In the genomic region with DNA sequence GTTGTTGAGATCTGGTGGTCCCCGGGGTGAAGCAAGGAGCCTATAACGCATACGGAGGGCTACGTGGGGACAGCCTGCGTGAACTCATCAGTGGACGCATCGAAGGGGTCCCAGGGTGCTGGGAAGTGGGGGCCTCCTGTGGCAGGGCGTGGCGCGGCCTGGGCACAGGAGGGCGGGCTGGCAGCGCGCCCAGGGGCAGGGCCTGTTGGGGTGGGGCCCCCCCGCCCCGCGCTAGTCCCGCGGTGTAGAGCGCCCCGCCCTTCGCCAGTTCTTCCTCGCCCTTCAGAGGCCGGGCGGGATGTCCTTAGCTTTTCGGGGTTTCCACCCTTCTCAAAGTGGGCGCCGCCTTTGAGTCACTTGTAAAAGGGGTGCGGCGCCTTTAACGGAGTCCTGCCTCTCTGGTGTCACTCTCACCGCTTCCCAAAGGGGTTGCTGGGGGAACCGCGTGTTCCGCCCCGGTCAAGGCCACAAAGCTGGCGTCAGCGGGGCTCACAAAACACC, we compare ENCODE assay signal across 8 cellular contexts. TPM values are rescaled to one million over a fixed set of nuclear protein-coding genes. Genes with fewer than 3 reads are reported as not detected.
DNase-seq lines count a peak whose midpoint lies in the region; ATAC-seq and TF ChIP-seq lines count a peak whose summit lies in the region.

No MANE protein-coding gene starts in this region.

- H3K27ac Mint-ChIP-seq in natural killer cell treated with Interleukin-12 subunit alpha and Interleukin-12 subunit beta and Interleukin-15 and Interleukin-18, amount 100 ng/mL, for 72 hours, result peak overlapping the region; percentile 63 to 69

- intact Hi-C loops in tibial artery (cut with DNase I; ENCODE audit: low total_unique reads), result no loop called here

- H3K27ac ChIP-seq in tibial artery, result peak overlapping the region; percentile 94 to 97

- TF ChIP-seq CTCF in tibial artery (IDR thresholded peaks at IDR 0.05), result no peak

- H3K36me3 Mint-ChIP-seq in natural killer cell treated with Interleukin-12 subunit alpha and Interleukin-12 subunit beta and Interleukin-15 and Interleukin-18, amount 100 ng/mL, for 72 hours, result no peaks in the 10 kb centered on the region

- H3K27me3 Mint-ChIP-seq in natural killer cell treated with Interleukin-12 subunit alpha and Interleukin-12 subunit beta and Interleukin-15 and Interleukin-18, amount 100 ng/mL, for 72 hours, result no peaks in the 10 kb centered on the region

- H3K4me3 ChIP-seq in tibial artery, result peak overlapping the region; percentile 84 to 87

- peak; percentile 46 for TF ChIP-seq POLR2A in erythroblast (IDR thresholded peaks at IDR 0.05; ENCODE audit: low read length)

- H3K27me3 ChIP-seq in tibial artery, result no peaks in the 10 kb centered on the region

- ATAC-seq in GM18861 (IDR thresholded peaks at IDR 0.05; ENCODE audit: unreplicated experiment) (peak; percentile 70), HG03103 (IDR thresholded peaks at IDR 0.05; ENCODE audit: low read depth, unreplicated experiment) (peak; percentile 50)
- ATAC-seq in natural killer cell treated with Interleukin-12 subunit alpha and Interleukin-12 subunit beta and Interleukin-15 and Interleukin-18, amount 100 ng/mL, for 72 hours, result peak; percentile 86 to 88

- no peaks in the 10 kb centered on the region for H3K9me3 ChIP-seq in tibial artery

- peaks cover 0 to 23% (median 9%) of the 10 kb centered on the region in 4 donors for H3K4me1 ChIP-seq in tibial artery

- DNase-seq in A172 (ENCODE audit: low spot score) (peak; percentile 77), NCI-H69 (lab: John Stamatoyannopoulos, UW) (peak; percentile 83), erythroblast (lab: John Stamatoyannopoulos, UW) (peak; percentile 91 to 92), tibial artery (peak; percentile 77 to 87)
- DNase-seq in activated CD8-positive, alpha-beta memory T cell treated with anti-CD3 and anti-CD28 coated beads, Interleukin-2, amount 50 U/mL, for 4 hours, result peak; percentile 67
- peak; percentile 72 for DNase-seq in natural killer cell treated with Interleukin-12 subunit alpha and Interleukin-12 subunit beta and Interleukin-15 and Interleukin-18, amount 100 ng/mL, for 72 hours (ENCODE audit: low spot score)

- peak overlapping the region; percentile 84 for H3K4me3 Mint-ChIP-seq in natural killer cell treated with Interleukin-12 subunit alpha and Interleukin-12 subunit beta and Interleukin-15 and Interleukin-18, amount 100 ng/mL, for 72 hours

- no peaks in the 10 kb centered on the region for H3K9me3 Mint-ChIP-seq in natural killer cell treated with Interleukin-12 subunit alpha and Interleukin-12 subunit beta and Interleukin-15 and Interleukin-18, amount 100 ng/mL, for 72 hours

- peaks cover 7 to 22% of the 10 kb centered on the region in 2 donors for H3K4me1 Mint-ChIP-seq in natural killer cell treated with Interleukin-12 subunit alpha and Interleukin-12 subunit beta and Interleukin-15 and Interleukin-18, amount 100 ng/mL, for 72 hours (ENCODE audit: low read depth in 2 of 2)

- peaks cover 0 to 25% (median 18%) of the 10 kb centered on the region in 3 donors for H3K36me3 ChIP-seq in tibial artery

RNA-seq across cellular contexts. Expression of a gene that starts 0.6 kb away (rescaled TPM):
- 70.3 and 80.8 TPM in 2 replicates for total RNA-seq in A172 (2014; rRNA removed; shearing (Covaris generic))
- 10 to 100 TPM; 50.6 to 54.0 TPM for total RNA-seq in natural killer cell treated with Interleukin-12 subunit alpha and Interleukin-12 subunit beta and Interleukin-15 and Interleukin-18, amount 100 ng/mL, for 72 hours

RNA-seq across cellular contexts. Expression of a gene that starts 9.8 kb away (rescaled TPM):
- total RNA-seq in A172 (2014; rRNA removed; shearing (Covaris generic)), result 0.36 and 1.8 TPM in 2 replicates
- total RNA-seq in natural killer cell treated with Interleukin-12 subunit alpha and Interleukin-12 subunit beta and Interleukin-15 and Interleukin-18, amount 100 ng/mL, for 72 hours, result 1 to 10 TPM; 1.2 to 1.3 TPM

RNA-seq across cellular contexts. Expression of a gene that starts 13.8 kb away (rescaled TPM):
- 2.8 and 2.9 TPM in 2 replicates for total RNA-seq in A172 (2014; rRNA removed; shearing (Covaris generic))
- total RNA-seq in natural killer cell treated with Interleukin-12 subunit alpha and Interleukin-12 subunit beta and Interleukin-15 and Interleukin-18, amount 100 ng/mL, for 72 hours, result 10 to 100 TPM; 13.1 to 16.0 TPM

RNA-seq across cellular contexts. Expression of a gene that starts 27.7 kb away (rescaled TPM):
- 0.05 and 0.48 TPM in 2 replicates for total RNA-seq in A172 (2014; rRNA removed; shearing (Covaris generic))
- 1 to 10 TPM in 1 of 2 donors, under 1 TPM in 1; 0.84 to 1.7 TPM for total RNA-seq in natural killer cell treated with Interleukin-12 subunit alpha and Interleukin-12 subunit beta and Interleukin-15 and Interleukin-18, amount 100 ng/mL, for 72 hours

RNA-seq across cellular contexts. Expression of a gene that starts 48.8 kb away (rescaled TPM):
- total RNA-seq in A172 (2014; rRNA removed; shearing (Covaris generic)), result 41.9 and 42.4 TPM in 2 replicates
- 10 to 100 TPM; 19.1 to 27.7 TPM for total RNA-seq in natural killer cell treated with Interleukin-12 subunit alpha and Interleukin-12 subunit beta and Interleukin-15 and Interleukin-18, amount 100 ng/mL, for 72 hours

Comparison
In these comparisons a context has a peak if more than half of its experiments do, and no peak if none do; other contexts are left out.
1. Peak in every context shown above with its lines: DNase-seq, ATAC-seq, H3K4me3 ChIP-seq and H3K27ac ChIP-seq.